ENCODE assay signal across 8 cellular contexts in genomic region chr3:71585126-71585525, GRCh38. TPM values are rescaled to one million over a fixed set of nuclear protein-coding genes. Genes with fewer than 3 reads are reported as not detected.
A peak's percentile ranks its signal among the peaks of the same experiment; 100 is the strongest.
DNase-seq lines count a peak whose midpoint lies in the region; ATAC-seq and TF ChIP-seq lines count a peak whose summit lies in the region.

No MANE protein-coding gene starts in this region.

- H3K27ac ChIP-seq in BLaER1 (no peak overlapping the region), body of pancreas (peak overlapping the region; percentile 66 to 100 (median 97))
- peak overlapping the region; percentile 85 for H3K27ac ChIP-seq in naive thymus-derived CD4-positive, alpha-beta T cell (ENCODE audit: low read depth, low read length)

- 6 to 16% methylated on average over 5 of the region's 5 CpGs for WGBS in body of pancreas, 2 donors

- peaks cover 0 to 3% (median 0%) of the 10 kb centered on the region in 11 donors for H3K9me3 Mint-ChIP-seq in naive thymus-derived CD4-positive, alpha-beta T cell

- H3K4me2 ChIP-seq in BLaER1, result peak overlapping the region; percentile 76

- peak overlapping the region; percentile 93 to 99 (median 98) for H3K4me3 Mint-ChIP-seq in naive thymus-derived CD4-positive, alpha-beta T cell

- H3K36me3 Mint-ChIP-seq in naive thymus-derived CD4-positive, alpha-beta T cell, result peaks cover 0 to 2% (median 0%) of the 10 kb centered on the region in 5 donors

- H3K9ac ChIP-seq in BLaER1, result no peak overlapping the region

- H3K9me3 ChIP-seq in BLaER1, result no peaks in the 10 kb centered on the region
- H3K9me3 ChIP-seq in body of pancreas, result no peaks in the 10 kb centered on the region
- no peaks in the 10 kb centered on the region for H3K9me3 ChIP-seq in naive thymus-derived CD4-positive, alpha-beta T cell (ENCODE audit: control insufficient read depth in 2 of 3, low read length in 3 of 3)

- ATAC-seq in body of pancreas (no peak), HG02642 (IDR thresholded peaks at IDR 0.05; ENCODE audit: poor library complexity, unreplicated experiment) (no peak), HG03354 (IDR thresholded peaks at IDR 0.05; ENCODE audit: poor library complexity, severe bottlenecking, unreplicated experiment) (no peak)
- ATAC-seq in naive thymus-derived CD4-positive, alpha-beta T cell, result no peak

- peaks cover 30% of the 10 kb centered on the region for H3K27me3 ChIP-seq in BLaER1
- no peaks in the 10 kb centered on the region for H3K27me3 ChIP-seq in body of pancreas
- H3K27me3 ChIP-seq in naive thymus-derived CD4-positive, alpha-beta T cell (ENCODE audit: control insufficient read depth in 2 of 2, insufficient read depth in 2 of 2, low read length in 2 of 2), result no peaks in the 10 kb centered on the region

- peak overlapping the region; percentile 94 to 99 (median 98) for H3K27ac Mint-ChIP-seq in naive thymus-derived CD4-positive, alpha-beta T cell

- H3K4me3 ChIP-seq in BLaER1, result peak overlapping the region; percentile 83
- no peak overlapping the region for H3K4me3 ChIP-seq in body of pancreas
- peak overlapping the region; percentile 73 for H3K4me3 ChIP-seq in naive thymus-derived CD4-positive, alpha-beta T cell (ENCODE audit: low read length)

- no peaks in the 10 kb centered on the region for H3K36me3 ChIP-seq in BLaER1
- no peaks in the 10 kb centered on the region for H3K36me3 ChIP-seq in body of pancreas (replicated peaks in 1 of 2; ENCODE audit: insufficient read depth in 1 of 2, low read depth in 2 of 2)
- H3K36me3 ChIP-seq in naive thymus-derived CD4-positive, alpha-beta T cell (ENCODE audit: control insufficient read depth in 2 of 3, insufficient read depth in 3 of 3, low read length in 3 of 3), result peaks cover 0 to 9% (median 0%) of the 10 kb centered on the region in 3 experiments

- intact Hi-C loops in body of pancreas (cut with DNase I), result no loop called here
- intact Hi-C loops in naive thymus-derived CD4-positive, alpha-beta T cell (cut with micrococcal nuclease), result loop anchor here (1.0 to 10.0 kb wide), 9 partner anchors 138 to 1490 kb away; partner anchors contain the start of gene RYBP (in 2 of the 2)

- H3K4me1 ChIP-seq in BLaER1 (peaks cover 30% of the 10 kb centered on the region), body of pancreas (peaks cover 30% of the 10 kb centered on the region)
- H3K4me1 ChIP-seq in naive thymus-derived CD4-positive, alpha-beta T cell (ENCODE audit: control insufficient read depth in 2 of 2, insufficient read depth in 2 of 2, low read length in 2 of 2), result peaks cover 7 to 16% of the 10 kb centered on the region in 2 donors

- peaks cover 0 to 28% (median 0%) of the 10 kb centered on the region in 5 donors for H3K27me3 Mint-ChIP-seq in naive thymus-derived CD4-positive, alpha-beta T cell

- DNase-seq in KG1 (lab: John Stamatoyannopoulos, UW) (peak; percentile 32), body of pancreas (peak in 2 of 4 donors; percentile 20 to 22), NCI-H446 (lab: John Stamatoyannopoulos, UW) (no peak), inferior parietal cortex (ENCODE audit: extremely low spot score) (no peak)
- DNase-seq in naive thymus-derived CD4-positive, alpha-beta T cell, result peak in 6 of 9 donors; percentile 17 to 34 (median 27)

- POLR2A ChIA-PET in naive thymus-derived CD4-positive, alpha-beta T cell (lab: Charles Lee), result interaction anchor here (0.7 to 1.8 kb wide), 3 partner anchors 43 to 1034 kb away, joined by 3 to 7 read pairs (median 3); no protein-coding TSS in a partner anchor

- H4K20me1 ChIP-seq in BLaER1, result peaks cover 22% of the 10 kb centered on the region

- CTCF ChIA-PET in naive thymus-derived CD4-positive, alpha-beta T cell (lab: Charles Lee), result interaction anchor here (0.6 to 4.6 kb wide), 5 partner anchors 143 to 1035 kb away, joined by 3 to 46 read pairs (median 3); no protein-coding TSS in a partner anchor

- H3K4me1 Mint-ChIP-seq in naive thymus-derived CD4-positive, alpha-beta T cell, result peaks cover 12 to 32% (median 29%) of the 10 kb centered on the region in 7 donors

- TF ChIP-seq POLR2A in body of pancreas (IDR thresholded peaks at IDR 0.05), result no peak

- TF ChIP-seq CTCF in body of pancreas (IDR thresholded peaks at IDR 0.05), result peak in 1 of 7 experiments; percentile 12

RNA-seq across cellular contexts. Expression of gene FOXP1, which starts 1.6 kb away (rescaled TPM):
- total RNA-seq in body of pancreas, result 10 to 100 TPM; 85.7 to 86.1 TPM
- total RNA-seq in naive thymus-derived CD4-positive, alpha-beta T cell, result 100 to 1,000 TPM; 104 to 537 (median 456) TPM
- polyA plus RNA-seq in naive thymus-derived CD4-positive, alpha-beta T cell, result 100 to 1,000 TPM; 408 to 431 TPM

Comparison
In these comparisons a context has a peak if more than half of its experiments do, and no peak if none do; other contexts are left out.
1. H3K4me3 ChIP-seq: peak in BLaER1 (single experiment) and naive thymus-derived CD4-positive, alpha-beta T cell (single experiment); none in body of pancreas (0 of 2).
2. DNase-seq: peak in KG1 (single experiment) and naive thymus-derived CD4-positive, alpha-beta T cell (6 of 9); none in NCI-H446 (0 of 2) and inferior parietal cortex (single experiment).